In genomic region chr3:45711936-45712335, GRCh38 we compare ENCODE assay signal across 22 cellular contexts. TPM values are rescaled to one million over a fixed set of nuclear protein-coding genes. Genes with fewer than 3 reads are reported as not detected.
DNase-seq lines count a peak whose midpoint lies in the region; ATAC-seq, FAIRE-seq and TF ChIP-seq lines count a peak whose summit lies in the region.
"Had no signal": no experiment of that assay in that cellular context is flagged by ENCODE, and none has a peak within 500 bp of the region (broad histone marks: within the 10 kb centered on the region; RNA-seq: fewer than 3 reads in every experiment).

No MANE protein-coding gene starts in this region.

- WGBS in esophagus muscularis mucosa: 90% methylated on average over 4 of the region's 4 CpGs

- H4K20me1 ChIP-seq in osteoblast (ENCODE audit: insufficient read depth, low read length): no peaks in the 10 kb centered on the region

- H3K36me3 ChIP-seq in osteoblast (ENCODE audit: insufficient read depth, low read length): peaks cover 42% of the 10 kb centered on the region
- H3K36me3 ChIP-seq in BE2C: peaks cover 3% of the 10 kb centered on the region
- peaks cover 42 to 87% (median 56%) of the 10 kb centered on the region in 4 donors for H3K36me3 ChIP-seq in esophagus muscularis mucosa

- H3K79me2 ChIP-seq in osteoblast (ENCODE audit: insufficient read depth, low read length): peaks cover 2% of the 10 kb centered on the region
- H3K79me2 ChIP-seq: parathyroid adenoma had no signal

- TF ChIP-seq CTCF in choroid plexus epithelial cell (conservative IDR thresholded peaks at IDR 0.05; ENCODE audit: low read depth, low read length) (no peak), osteoblast (IDR thresholded peaks at IDR 0.05; ENCODE audit: extremely low read depth, low read depth, low read length) (no peak), BE2C (IDR thresholded peaks at IDR 0.05; ENCODE audit: low read depth, low read length) (no peak), esophagus muscularis mucosa (IDR thresholded peaks at IDR 0.05) (no peak)

- H3K4me2 ChIP-seq in osteoblast (ENCODE audit: insufficient read depth, low read length): no peak overlapping the region
- H3K4me2 ChIP-seq: PC-9 had no signal

- TF ChIP-seq EP300 in esophagus muscularis mucosa (IDR thresholded peaks at IDR 0.05): no peak

- intact Hi-C loops in esophagus muscularis mucosa (cut with DNase I): no loop called here

- TF ChIP-seq POLR2A in esophagus muscularis mucosa (IDR thresholded peaks at IDR 0.05; ENCODE audit: low read depth): no peak

- H3K27ac ChIP-seq in osteoblast (ENCODE audit: low read depth, low read length) (peak overlapping the region; percentile 7), esophagus muscularis mucosa (replicated peaks in 1 of 4) (no peak overlapping the region)
- H3K27ac ChIP-seq: adrenal gland, heart right ventricle, parathyroid adenoma, PC-9, tibial nerve had no signal

- FAIRE-seq in HTR-8/SVneo (lab: Jason Lieb, UNC): no peak

- H3K4me1 ChIP-seq in osteoblast (ENCODE audit: insufficient read depth, low read length) (peaks cover 15% of the 10 kb centered on the region), BE2C (no peaks in the 10 kb centered on the region), esophagus muscularis mucosa (no peaks in the 10 kb centered on the region)
- H3K4me1 ChIP-seq: adrenal gland, parathyroid adenoma, tibial nerve had no signal

- no peak overlapping the region for H2AFZ ChIP-seq in osteoblast (ENCODE audit: low read length)
- H2AFZ ChIP-seq: parathyroid adenoma, PC-9 had no signal

- H3K27me3 ChIP-seq in osteoblast (ENCODE audit: insufficient read depth, low read length) (no peaks in the 10 kb centered on the region), BE2C (no peaks in the 10 kb centered on the region), esophagus muscularis mucosa (no peaks in the 10 kb centered on the region)
- H3K27me3 ChIP-seq: adrenal gland, heart right ventricle, tibial nerve had no signal

- no peak overlapping the region for H3K4me3 ChIP-seq in choroid plexus epithelial cell (ENCODE audit: low read depth, low read length)
- H3K4me3 ChIP-seq in osteoblast (ENCODE audit: insufficient read depth, low read length): no peak overlapping the region
- no peak overlapping the region for H3K4me3 ChIP-seq in BE2C (ENCODE audit: low read depth, low read length)
- no peak overlapping the region for H3K4me3 ChIP-seq in esophagus muscularis mucosa
- H3K4me3 ChIP-seq: adrenal gland, heart right ventricle, PC-9, tibial nerve had no signal

- H3K9me3 ChIP-seq in osteoblast (ENCODE audit: low read depth, low read length) (no peaks in the 10 kb centered on the region), BE2C (no peaks in the 10 kb centered on the region), esophagus muscularis mucosa (no peaks in the 10 kb centered on the region)
- H3K9me3 ChIP-seq: adrenal gland, heart right ventricle, tibial nerve had no signal

- DNase-seq in EL (peak; percentile 39), M059J (ENCODE audit: low read depth) (peak; percentile 4), choroid plexus epithelial cell (ENCODE audit: low read depth) (peak; percentile 23), osteoblast (ENCODE audit: insufficient read length, low spot score, missing footprints) (no peak), BE2C (no peak), esophagus muscularis mucosa (ENCODE audit: extremely low spot score) (no peak), HTR-8/SVneo (ENCODE audit: insufficient read length, low spot score) (no peak)
- DNase-seq: activated CD8-positive, alpha-beta memory T cell treated with anti-CD3 and anti-CD28 coated beads for 24 hours; activated gamma-delta T cell treated with Interleukin-2 at 50 U/mL for 16 hours; activated T-cell treated with anti-CD3 and anti-CD28 coated beads, Interleukin-2, amount 50 U/mL, for 1 hour; adrenal gland; CD4-positive, CD25-positive, alpha-beta regulatory T cell; heart right ventricle; KBM-7; MM.1S; NCI-H1436 treated with DMSO at 0.1 percent for 48 hours; PC-9; SHP77 had no signal

- no peak for ATAC-seq in HG02678 (IDR thresholded peaks at IDR 0.05; ENCODE audit: unreplicated experiment)
- ATAC-seq: heart right ventricle, sciatic nerve had no signal

RNA-seq across cellular contexts. Expression of gene SACM1L, which starts 22.7 kb away (rescaled TPM):
- total RNA-seq in M059J (2014; rRNA removed; shearing (Covaris generic)): 11.9 and 20.5 TPM in 2 replicates
- 28.6 and 39.5 TPM in 2 replicates for total RNA-seq in osteoblast
- 31.2 TPM for polyA plus RNA-seq in BE2C (2012; ENCODE audit: insufficient read depth, insufficient read length, low read depth)
- total RNA-seq in esophagus muscularis mucosa: 10 to 100 TPM; 33.2 to 37.4 (median 36.2) TPM

Comparison
In these comparisons a context has a peak if more than half of its experiments do, and no peak if none do; other contexts are left out.
1. DNase-seq: peak in EL (single experiment), M059J (single experiment) and choroid plexus epithelial cell (single experiment); none in osteoblast (single experiment), BE2C (single experiment), esophagus muscularis mucosa (single experiment) and HTR-8/SVneo (single experiment).